25 cellular contexts compared by ENCODE assay signal in the genomic region with DNA sequence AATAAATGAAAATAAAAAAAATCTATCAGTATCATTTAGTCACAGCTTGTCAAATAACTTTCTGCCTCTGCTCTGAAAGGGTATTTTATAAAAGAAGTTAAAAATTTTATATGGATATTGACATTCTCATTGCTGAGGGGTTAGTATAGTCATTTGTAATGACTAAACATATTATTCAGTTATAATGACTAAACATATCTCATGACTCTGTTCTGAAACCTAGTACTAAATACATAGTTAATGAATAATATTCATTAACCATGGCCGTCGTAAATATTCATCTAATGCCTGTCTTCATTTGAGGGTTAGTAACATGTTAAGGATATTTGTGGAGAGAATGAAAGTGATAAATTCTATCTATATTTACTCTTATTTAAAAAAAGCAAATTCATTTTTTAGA.
DNase-seq lines count a peak whose midpoint lies in the region; ATAC-seq, FAIRE-seq and TF ChIP-seq lines count a peak whose summit lies in the region.
"Had no signal": no experiment of that assay in that cellular context is flagged by ENCODE, and none has a peak within 500 bp of the region (broad histone marks: within the 10 kb centered on the region; RNA-seq: fewer than 3 reads in every experiment).

No MANE protein-coding gene starts in this region.

- H3K27ac ChIP-seq in A549 = peak overlapping the region; percentile 78 to 87
- H3K27ac ChIP-seq in Peyer's patch = peak overlapping the region in 1 of 4 donors; percentile 79
- H3K27ac ChIP-seq: RWPE1, testis had no signal

- ATAC-seq in A549 = no peak
- peak; percentile 52 for ATAC-seq in GM21619 (IDR thresholded peaks at IDR 0.05; ENCODE audit: unreplicated experiment)
- ATAC-seq in HG03457 (IDR thresholded peaks at IDR 0.05; ENCODE audit: unreplicated experiment) = peak; percentile 72
- no peak for ATAC-seq in GM21528 (IDR thresholded peaks at IDR 0.05; ENCODE audit: low FRiP score, unreplicated experiment)

- FAIRE-seq in A549 (lab: Jason Lieb, UNC) = no peak
- FAIRE-seq: A204.1, GM12891, H54 had no signal

- H3K27me3 ChIP-seq in Peyer's patch = no peaks in the 10 kb centered on the region
- H3K27me3 ChIP-seq: hepatocyte, testis had no signal

- TF ChIP-seq RAD21 in A549 (conservative IDR thresholded peaks at IDR 0.05 in 1 of 2, IDR thresholded peaks at IDR 0.05 in 1 of 2) = no peak

- H3K4me3 ChIP-seq in A549 = no peak overlapping the region
- H3K4me3 ChIP-seq in Peyer's patch = no peak overlapping the region
- H3K4me3 ChIP-seq: hepatocyte, prostate gland, testis had no signal

- H3K4me1 ChIP-seq in A549 = peaks cover 46% of the 10 kb centered on the region
- peaks cover 0 to 17% (median 1%) of the 10 kb centered on the region in 4 donors for H3K4me1 ChIP-seq in Peyer's patch
- H3K4me1 ChIP-seq: prostate gland had no signal

- TF ChIP-seq POLR2A in A549 (IDR thresholded peaks at IDR 0.05; ENCODE audit: low read length) (no peak), Peyer's patch (IDR thresholded peaks at IDR 0.05) (no peak)

- CTCF ChIA-PET in A549 (lab: Yijun Ruan, JAX) = interaction anchor here (0.7 to 0.9 kb wide), 2 partner anchors 26 to 45 kb away, joined by 3 read pairs; no protein-coding TSS in a partner anchor

- DNase-seq in A549 (ENCODE audit: low read depth in 1 of 2, low spot score in 1 of 2) (no peak), kidney tubule cell (ENCODE audit: low spot score) (peak; percentile 70), NCI-H1105 treated with DMSO at 0.1 percent for 48 hours (lab: John Stamatoyannopoulos, UW) (no peak), Peyer's patch (no peak)
- DNase-seq in activated naive CD4-positive, alpha-beta T cell (lab: John Stamatoyannopoulos, UW) = no peak
- DNase-seq: activated naive CD4-positive, alpha-beta T cell treated with Interleukin-2 at 50 U/mL for 16 hours; activated T-cell treated with anti-CD3 and anti-CD28 coated beads for 4 hours; aorta; C1 segment of cervical spinal cord; DMS 273 treated with DMSO at 0.1 percent for 48 hours; mesendoderm; MM.1S; NCI-H1694 treated with DMSO at 0.1 percent for 48 hours; nephron progenitor cell; stimulated activated CD4-positive, alpha-beta T cell treated with anti-CD3 and anti-CD28 coated beads, Interleukin-12 subunit alpha, Interleukin-12 subunit beta, amount 100 ng/mL, for 4 hours; testis had no signal

- H3K36me3 ChIP-seq in Peyer's patch = no peaks in the 10 kb centered on the region
- H3K36me3 ChIP-seq: prostate gland had no signal

- TF ChIP-seq CTCF in A549 (IDR thresholded peaks at IDR 0.05) = no peak
- no peak for TF ChIP-seq CTCF in Peyer's patch (IDR thresholded peaks at IDR 0.05)

- POLR2A ChIA-PET in A549 (lab: Yijun Ruan, JAX) = no interaction called here

- peak overlapping the region; percentile 75; the same call in 2 of the 3 replicates for H3K4me2 ChIP-seq in A549
- H3K4me2 ChIP-seq: hepatocyte had no signal

- H3K9me3 ChIP-seq in A549 = no peaks in the 10 kb centered on the region
- H3K9me3 ChIP-seq in Peyer's patch = no peaks in the 10 kb centered on the region
- H3K9me3 ChIP-seq: prostate gland, testis had no signal

- no peak for TF ChIP-seq EP300 in A549 (IDR thresholded peaks at IDR 0.05)

- 37% methylated on average over 2 of the region's 2 CpGs for WGBS in A549 (ENCODE audit: missing lambda C conversion rate)

TF ChIP-seq in A549, 52 proteins besides CTCF, POLR2A, EP300 and RAD21:
- TF ChIP-seq KDM5A (IDR thresholded peaks at IDR 0.05) (no peak), FOSL2 (IDR thresholded peaks at IDR 0.05) (no peak), FOSL2 (CRISPR knock-in tag; IDR thresholded peaks at IDR 0.05) (no peak; the same call in 1 of the 2 replicates), EHF (CRISPR knock-in tag; IDR thresholded peaks at IDR 0.05) (no peak), KDM1A (IDR thresholded peaks at IDR 0.05; ENCODE audit: low read depth) (no peak), SREBF2 (IDR thresholded peaks at IDR 0.05) (no peak)

Comparison
In these comparisons a context has a peak if more than half of its experiments do, and no peak if none do; other contexts are left out.
1. ATAC-seq: peak in GM21619 (single experiment) and HG03457 (single experiment); none in A549 (0 of 2) and GM21528 (single experiment).